In the genomic region with DNA sequence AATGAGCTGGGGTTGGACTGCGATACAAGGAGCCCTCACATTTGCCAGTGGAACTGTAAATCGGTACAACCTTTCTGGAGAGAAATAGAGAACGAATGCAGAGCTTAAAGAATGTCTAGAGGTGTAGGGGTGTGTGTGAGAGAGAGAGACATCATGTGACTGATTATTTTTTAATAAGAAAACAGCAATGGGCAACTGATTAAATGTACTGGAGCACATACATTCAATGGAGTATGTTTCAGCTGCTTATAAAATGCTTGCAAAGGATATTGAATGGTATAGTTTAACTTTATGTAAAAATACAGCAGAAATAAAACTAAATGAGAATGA, we compare ENCODE assay signal across 8 cellular contexts. TPM values are rescaled to one million over a fixed set of nuclear protein-coding genes. Genes with fewer than 3 reads are reported as not detected.
DNase-seq lines count a peak whose midpoint lies in the region; ATAC-seq and TF ChIP-seq lines count a peak whose summit lies in the region.

No MANE protein-coding gene starts in this region.

- DNase-seq in NCI-H2029 treated with DMSO at 0.1 percent for 48 hours (lab: John Stamatoyannopoulos, UW) (peak; percentile 39), NCI-H2029 (lab: John Stamatoyannopoulos, UW) (no peak), SK-N-SH (no peak), glomerular endothelial cell (ENCODE audit: extremely low read depth, low read depth, low spot score) (peak; percentile 29), skeletal muscle cell (ENCODE audit: low read depth) (no peak), D341Med (ENCODE audit: low spot score) (no peak), cortex of kidney (lab: John Stamatoyannopoulos, UW) (no peak)

- H3K27ac ChIP-seq in SK-N-SH (ENCODE audit: low read depth in 2 of 2, low read length in 1 of 2), result peak overlapping the region; percentile 73 to 98

- H4K20me1 ChIP-seq in SK-N-SH (ENCODE audit: insufficient read depth), result no peaks in the 10 kb centered on the region

- H3K27me3 ChIP-seq in SK-N-SH (ENCODE audit: insufficient read depth), result no peaks in the 10 kb centered on the region

- H3F3A ChIP-seq in SK-N-SH (replicated peaks; ENCODE audit: insufficient read depth), result peaks cover 28% of the 10 kb centered on the region

- POLR2A ChIA-PET in SK-N-SH (lab: Yijun Ruan, JAX), result interaction anchor here (0.7 kb wide), 1 partner anchor 13 kb away, joined by 3 read pairs; no protein-coding TSS in a partner anchor

- no peak for TF ChIP-seq CTCF in SK-N-SH (IDR thresholded peaks at IDR 0.05)

- H3K4me2 ChIP-seq in SK-N-SH, result peak overlapping the region; percentile 31

- no peaks in the 10 kb centered on the region for H3K9me3 ChIP-seq in SK-N-SH

- under 1% methylated on average over 3 of the region's 3 CpGs for WGBS in SK-N-SH (ENCODE audit: low lambda C conversion rate)

- peaks cover 0 to 9% of the 10 kb centered on the region in 2 experiments; a peak in 2 of 4 replicates for H3K4me1 ChIP-seq in SK-N-SH (ENCODE audit: control insufficient read depth in 1 of 2, insufficient read depth in 2 of 2, low read depth in 1 of 2, low read length in 1 of 2)

- ATAC-seq in HG02759 (IDR thresholded peaks at IDR 0.05; ENCODE audit: unreplicated experiment), result peak; percentile 30

- peak overlapping the region; percentile 93 for H2AFZ ChIP-seq in SK-N-SH (ENCODE audit: low read depth)

- H3K36me3 ChIP-seq in SK-N-SH (replicated peaks in 1 of 2; ENCODE audit: control insufficient read depth in 1 of 2, insufficient read depth in 2 of 2, low read length in 1 of 2), result peaks cover 0 to 2% of the 10 kb centered on the region in 2 experiments

- H3K79me2 ChIP-seq in SK-N-SH (ENCODE audit: insufficient read depth), result no peaks in the 10 kb centered on the region

- H3K4me3 ChIP-seq in SK-N-SH (ENCODE audit: low read depth in 2 of 2, low read length in 1 of 2), result peak overlapping the region; percentile 62 to 74
- H3K4me3 ChIP-seq in skeletal muscle cell (ENCODE audit: low read depth, low read length), result peak overlapping the region; percentile 63

- no peak for TF ChIP-seq RAD21 in SK-N-SH (IDR thresholded peaks at IDR 0.05; ENCODE audit: low read length)

- CTCF ChIA-PET in SK-N-SH (lab: Yijun Ruan, JAX), result interaction anchor here (1.0 to 1.3 kb wide), 3 partner anchors 49 to 198 kb away, joined by 3 to 7 read pairs (median 4); no protein-coding TSS in a partner anchor

- no peak for TF ChIP-seq EP300 in SK-N-SH (IDR thresholded peaks at IDR 0.05; ENCODE audit: borderline replicate concordance in 1 of 2, low read depth in 1 of 2, low read length in 1 of 2)

- peak overlapping the region; percentile 65 for H3K9ac ChIP-seq in SK-N-SH

- no peaks in the 10 kb centered on the region for H3K9me2 ChIP-seq in SK-N-SH

TF ChIP-seq in SK-N-SH, 30 proteins besides CTCF, POLR2A, EP300 and RAD21:
- TF ChIP-seq, protein P1, sequence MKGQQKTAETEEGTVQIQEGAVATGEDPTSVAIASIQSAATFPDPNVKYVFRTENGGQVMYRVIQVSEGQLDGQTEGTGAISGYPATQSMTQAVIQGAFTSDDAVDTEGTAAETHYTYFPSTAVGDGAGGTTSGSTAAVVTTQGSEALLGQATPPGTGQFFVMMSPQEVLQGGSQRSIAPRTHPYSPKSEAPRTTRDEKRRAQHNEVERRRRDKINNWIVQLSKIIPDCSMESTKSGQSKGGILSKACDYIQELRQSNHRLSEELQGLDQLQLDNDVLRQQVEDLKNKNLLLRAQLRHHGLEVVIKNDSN (IDR thresholded peaks at IDR 0.05; ENCODE audit: borderline replicate concordance, low read depth), result peak; percentile 74; the same call in 1 of the 2 replicates
- no peak for TF ChIP-seq NRF1 (IDR thresholded peaks at IDR 0.05; ENCODE audit: low read depth, low read length)

RNA-seq across cellular contexts. Expression of a gene that starts 0.4 kb away (rescaled TPM):
- polyA plus RNA-seq in SK-N-SH (2012; rRNA removed), result 5.5 and 8.6 TPM in 2 replicates
- polyA plus RNA-seq in SK-N-SH (2012; cell fraction: cytosol; rRNA removed), result 8.2 and 9.5 TPM in 2 replicates
- polyA plus RNA-seq in SK-N-SH (2012; cell fraction: nucleus; rRNA removed), result 3.7 and 8.5 TPM in 2 replicates
- 2.5 and 2.9 TPM in 2 replicates for total RNA-seq in glomerular endothelial cell

Comparison
In these comparisons a context has a peak if more than half of its experiments do, and no peak if none do; other contexts are left out.
1. DNase-seq: peak in NCI-H2029 treated with DMSO at 0.1 percent for 48 hours (single experiment) and glomerular endothelial cell (single experiment); none in NCI-H2029 (single experiment), SK-N-SH (single experiment), skeletal muscle cell (single experiment), D341Med (single experiment) and cortex of kidney (single experiment).